ENCODE assay signal across 16 cellular contexts in the genomic region with DNA sequence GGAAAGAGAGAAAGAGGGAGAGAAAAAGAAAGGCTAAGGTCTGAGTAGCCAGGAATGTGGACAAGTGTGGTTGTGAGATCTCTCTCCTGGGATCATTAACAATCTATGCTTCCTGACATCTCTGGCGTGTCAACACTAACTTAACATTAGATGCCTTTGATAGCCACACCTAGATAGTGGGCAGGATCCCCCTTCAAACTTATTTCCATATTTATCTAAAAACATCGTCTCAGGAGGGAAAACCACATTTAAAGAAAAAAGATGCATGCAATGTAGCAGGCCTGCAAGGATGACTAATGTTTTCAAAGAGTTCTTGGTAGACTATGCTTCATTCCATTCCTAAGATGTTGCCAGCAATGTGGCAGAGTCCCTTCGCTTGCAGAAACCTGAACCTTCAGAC.
A peak's percentile ranks its signal among the peaks of the same experiment; 100 is the strongest.
DNase-seq lines count a peak whose midpoint lies in the region; ATAC-seq, FAIRE-seq and TF ChIP-seq lines count a peak whose summit lies in the region.
"Had no signal": no experiment of that assay in that cellular context is flagged by ENCODE, and none has a peak within 500 bp of the region (broad histone marks: within the 10 kb centered on the region; RNA-seq: fewer than 3 reads in every experiment).

No MANE protein-coding gene starts in this region.

- peak overlapping the region; percentile 65 for H3K27ac Mint-ChIP-seq in HFFc6

- peaks cover 1% of the 10 kb centered on the region for H3K27me3 Mint-ChIP-seq in HFFc6 (ENCODE audit: insufficient read depth)

- H3K9me3 ChIP-seq in pancreas (no peaks in the 10 kb centered on the region), right cardiac atrium (ENCODE audit: control insufficient read depth, low read length) (no peaks in the 10 kb centered on the region), WERI-Rb-1 (ENCODE audit: severe bottlenecking) (no peaks in the 10 kb centered on the region)
- H3K9me3 ChIP-seq: vagina had no signal

- H3K27ac ChIP-seq in brain microvascular endothelial cell (peak overlapping the region; percentile 30), pancreas (no peak overlapping the region), right cardiac atrium (ENCODE audit: low read length) (no peak overlapping the region), WERI-Rb-1 (no peak overlapping the region)
- H3K27ac ChIP-seq: vagina had no signal

- no peaks in the 10 kb centered on the region for H3K9me3 Mint-ChIP-seq in HFFc6

- H3K4me3 ChIP-seq in brain microvascular endothelial cell (ENCODE audit: low read depth, low read length) (no peak overlapping the region), pancreas (no peak overlapping the region), right cardiac atrium (ENCODE audit: low read length) (no peak overlapping the region), WERI-Rb-1 (ENCODE audit: low read depth, low read length) (no peak overlapping the region)
- H3K4me3 ChIP-seq: vagina had no signal

- in situ Hi-C loops in brain microvascular endothelial cell (cut with HindIII; ENCODE audit: low pct_ligation_motif_present, low sequenced_read_pairs): no loop called here

- 75 to 88% methylated on average over 3 of the region's 3 CpGs for WGBS in pancreas, 2 donors
- 66% methylated on average over 3 of the region's 3 CpGs for WGBS in right cardiac atrium

- no peak for TF ChIP-seq CTCF in HFFc6 (IDR thresholded peaks at IDR 0.05)
- no peak for TF ChIP-seq CTCF in brain microvascular endothelial cell (IDR thresholded peaks at IDR 0.05; ENCODE audit: low read depth, low read length, missing control alignments)
- no peak for TF ChIP-seq CTCF in pancreas (IDR thresholded peaks at IDR 0.05)
- TF ChIP-seq CTCF in WERI-Rb-1 (IDR thresholded peaks at IDR 0.05; ENCODE audit: low read depth, low read length): no peak

- peaks cover 49% of the 10 kb centered on the region for H3K4me1 Mint-ChIP-seq in HFFc6 (ENCODE audit: low read depth)

- peak overlapping the region; percentile 56 for H3K4me3 Mint-ChIP-seq in HFFc6

- H3K4me1 ChIP-seq in pancreas: no peaks in the 10 kb centered on the region
- H3K4me1 ChIP-seq in right cardiac atrium (ENCODE audit: control insufficient read depth, insufficient read depth, low read length): peaks cover 3% of the 10 kb centered on the region
- H3K4me1 ChIP-seq: vagina had no signal

- no peaks in the 10 kb centered on the region for H3K27me3 ChIP-seq in brain microvascular endothelial cell (replicated peaks)
- no peaks in the 10 kb centered on the region for H3K27me3 ChIP-seq in pancreas
- H3K27me3 ChIP-seq in right cardiac atrium (ENCODE audit: control insufficient read depth, insufficient read depth): no peaks in the 10 kb centered on the region
- H3K27me3 ChIP-seq in WERI-Rb-1 (ENCODE audit: insufficient read depth, low read depth, severe bottlenecking): no peaks in the 10 kb centered on the region
- H3K27me3 ChIP-seq: vagina had no signal

- DNase-seq in AG08395 (ENCODE audit: low spot score): peak; percentile 67
- peak; percentile 63 for DNase-seq in HFFc6
- DNase-seq in brain microvascular endothelial cell: peak; percentile 66
- DNase-seq in kidney glomerular epithelial cell (lab: John Stamatoyannopoulos, UW): peak; percentile 37
- no peak for DNase-seq in pancreas
- DNase-seq in right cardiac atrium: no peak
- DNase-seq in WERI-Rb-1: no peak
- DNase-seq: activated CD4-positive, CD25-positive, alpha-beta regulatory T cell treated with anti-CD3 and anti-CD28 coated beads, Interleukin-2, amount 50 U/mL, for 72 hours; activated T-cell treated with anti-CD3 and anti-CD28 coated beads, Interleukin-2, amount 50 U/mL, for 1 hour; aorta; MV-4-11; occipital lobe had no signal

- ATAC-seq in pancreas: no peak
- ATAC-seq in right cardiac atrium: no peak
- no peak for ATAC-seq in GM21367 (IDR thresholded peaks at IDR 0.05; ENCODE audit: unreplicated experiment)

- FAIRE-seq in pancreas (lab: Jason Lieb, UNC): no peak
- FAIRE-seq: endometrium, GM12892 had no signal

- peaks cover 48% of the 10 kb centered on the region for H3K36me3 Mint-ChIP-seq in HFFc6 (ENCODE audit: low read depth)

- intact Hi-C loops in pancreas (cut with DNase I): no loop called here
- intact Hi-C loops in right cardiac atrium (cut with DNase I): no loop called here

- H3K36me3 ChIP-seq in brain microvascular endothelial cell (replicated peaks): peaks cover 6% of the 10 kb centered on the region
- H3K36me3 ChIP-seq in pancreas: no peaks in the 10 kb centered on the region
- peaks cover 7% of the 10 kb centered on the region for H3K36me3 ChIP-seq in WERI-Rb-1

Comparison
In these comparisons a context has a peak if more than half of its experiments do, and no peak if none do; other contexts are left out.
1. DNase-seq: peak in AG08395 (single experiment), HFFc6 (single experiment), brain microvascular endothelial cell (single experiment) and kidney glomerular epithelial cell (single experiment); none in pancreas (0 of 6), right cardiac atrium (0 of 3) and WERI-Rb-1 (single experiment).